9 cellular contexts compared by ENCODE assay signal in the genomic region with DNA sequence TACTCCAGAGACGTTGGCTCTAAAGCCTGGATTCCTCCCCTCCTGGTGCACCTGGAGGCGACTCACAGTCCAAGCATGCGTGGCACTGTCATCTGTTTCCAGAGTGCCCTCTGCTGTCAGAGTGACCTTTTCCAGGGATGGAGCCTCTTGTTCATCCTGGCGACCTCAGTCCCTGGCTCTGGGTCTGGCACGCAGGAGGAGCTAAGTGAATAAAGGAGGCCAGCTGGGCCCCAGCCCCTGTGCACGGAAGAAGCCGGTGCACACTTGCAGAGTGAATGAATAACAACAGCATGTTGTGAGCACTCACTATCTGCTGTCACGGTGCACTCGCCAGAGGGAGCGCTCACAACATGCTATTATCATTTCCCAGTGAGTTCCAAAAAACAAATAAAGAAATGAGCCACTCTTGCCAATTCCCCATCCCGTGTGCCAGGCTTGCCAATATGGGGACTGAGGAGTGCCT. TPM values are rescaled to one million over a fixed set of nuclear protein-coding genes. Genes with fewer than 3 reads are reported as not detected.
DNase-seq lines count a peak whose midpoint lies in the region; ATAC-seq and TF ChIP-seq lines count a peak whose summit lies in the region.
"Had no signal": no experiment of that assay in that cellular context is flagged by ENCODE, and none has a peak within 500 bp of the region (broad histone marks: within the 10 kb centered on the region; RNA-seq: fewer than 3 reads in every experiment).

No MANE protein-coding gene starts in this region.

- peaks cover 3 to 9% of the 10 kb centered on the region in 2 donors for H3K27me3 Mint-ChIP-seq in CD4-positive, alpha-beta memory T cell
- H3K27me3 Mint-ChIP-seq in natural killer cell (ENCODE audit: low read depth in 2 of 2): peaks cover 11 to 14% of the 10 kb centered on the region in 2 donors

- H3K4me3 ChIP-seq in right atrium auricular region: no peak overlapping the region
- H3K4me3 ChIP-seq in CD4-positive, alpha-beta memory T cell (ENCODE audit: low read length in 2 of 2): no peak overlapping the region

- TF ChIP-seq CTCF in right atrium auricular region (IDR thresholded peaks at IDR 0.05) (peak in 1 of 2 donors; percentile 56), natural killer cell (IDR thresholded peaks at IDR 0.05) (no peak)

- no peaks in the 10 kb centered on the region for H3K36me3 ChIP-seq in right atrium auricular region
- H3K36me3 ChIP-seq in CD4-positive, alpha-beta memory T cell (ENCODE audit: insufficient read depth, low read length): no peaks in the 10 kb centered on the region

- H3K27ac ChIP-seq in right atrium auricular region: no peak overlapping the region
- no peak overlapping the region for H3K27ac ChIP-seq in CD4-positive, alpha-beta memory T cell (ENCODE audit: low read depth, low read length)

- CTCF ChIA-PET in CD4-positive, alpha-beta memory T cell (lab: Charles Lee; ENCODE audit: partially characterized antibody): no interaction called here

- H3K27me3 ChIP-seq in right atrium auricular region: no peaks in the 10 kb centered on the region
- H3K27me3 ChIP-seq in CD4-positive, alpha-beta memory T cell (ENCODE audit: insufficient read depth, low read length): no peaks in the 10 kb centered on the region

- no peak overlapping the region for H3K4me3 Mint-ChIP-seq in CD4-positive, alpha-beta memory T cell
- H3K4me3 Mint-ChIP-seq in natural killer cell: no peak overlapping the region
- H3K4me3 Mint-ChIP-seq: CD8-positive, alpha-beta T cell had no signal

- POLR2A ChIA-PET in CD4-positive, alpha-beta memory T cell (lab: Charles Lee; ENCODE audit: partially characterized antibody): no interaction called here

- ATAC-seq in Right ventricle myocardium superior (ENCODE audit: poor library complexity) (peak; percentile 90), HG03342 (IDR thresholded peaks at IDR 0.05; ENCODE audit: unreplicated experiment) (no peak), natural killer cell (no peak)
- ATAC-seq: CD8-positive, alpha-beta T cell had no signal

- no peaks in the 10 kb centered on the region for H3K4me1 ChIP-seq in right atrium auricular region
- no peaks in the 10 kb centered on the region for H3K4me1 ChIP-seq in CD4-positive, alpha-beta memory T cell (ENCODE audit: insufficient read depth, low read length)

- DNase-seq in Right ventricle myocardium superior (peak; percentile 56), right atrium auricular region (ENCODE audit: low spot score) (no peak), SW 1271 (lab: John Stamatoyannopoulos, UW) (peak; percentile 27 to 30), iPS DF 4.7 (ENCODE audit: extremely low read depth, low spot score) (peak; percentile 22), natural killer cell (no peak)
- no peak for DNase-seq in activated CD4-positive, alpha-beta T cell treated with anti-CD3 and anti-CD28 coated beads for 4 hours
- no peak for DNase-seq in CD4-positive, alpha-beta memory T cell
- DNase-seq: CD8-positive, alpha-beta T cell had no signal

- peaks cover 0 to 5% (median 0%) of the 10 kb centered on the region in 8 donors for H3K9me3 Mint-ChIP-seq in CD4-positive, alpha-beta memory T cell
- H3K9me3 Mint-ChIP-seq in natural killer cell: no peaks in the 10 kb centered on the region
- H3K9me3 Mint-ChIP-seq: CD8-positive, alpha-beta T cell had no signal

- no peak overlapping the region for H3K27ac Mint-ChIP-seq in CD4-positive, alpha-beta memory T cell
- no peak overlapping the region for H3K27ac Mint-ChIP-seq in natural killer cell
- H3K27ac Mint-ChIP-seq: CD8-positive, alpha-beta T cell had no signal

- intact Hi-C loops in Right ventricle myocardium superior (cut with DNase I) (loop anchor here (2.0 kb wide), 1 partner anchor 256 kb away; no protein-coding TSS in a partner anchor), natural killer cell (cut with micrococcal nuclease) (no loop called here)
- intact Hi-C loops in CD4-positive, alpha-beta memory T cell (cut with micrococcal nuclease): no loop called here

- no peaks in the 10 kb centered on the region for H3K36me3 Mint-ChIP-seq in CD4-positive, alpha-beta memory T cell
- no peaks in the 10 kb centered on the region for H3K36me3 Mint-ChIP-seq in natural killer cell
- H3K36me3 Mint-ChIP-seq: CD8-positive, alpha-beta T cell had no signal

- H3K4me1 Mint-ChIP-seq in CD4-positive, alpha-beta memory T cell: no peaks in the 10 kb centered on the region
- H3K4me1 Mint-ChIP-seq in natural killer cell: no peaks in the 10 kb centered on the region

- H3K9me3 ChIP-seq in right atrium auricular region: peaks cover 0 to 5% of the 10 kb centered on the region in 2 donors
- no peaks in the 10 kb centered on the region for H3K9me3 ChIP-seq in CD4-positive, alpha-beta memory T cell (ENCODE audit: control insufficient read depth in 1 of 2, low read length in 2 of 2)

RNA-seq across cellular contexts. Expression of gene PSAPL1, which starts 27.8 kb away (rescaled TPM):
- total RNA-seq in Right ventricle myocardium superior: not detected
- total RNA-seq in right atrium auricular region: under 1 TPM in 1 of 2 donors, not detected in 1; 0.12 TPM
- not detected for total RNA-seq in CD4-positive, alpha-beta memory T cell
- polyA plus RNA-seq in CD4-positive, alpha-beta memory T cell: not detected
- total RNA-seq in natural killer cell: not detected
- total RNA-seq: CD8-positive, alpha-beta T cell had no signal

Comparison
In these comparisons a context has a peak if more than half of its experiments do, and no peak if none do; other contexts are left out.
1. DNase-seq: peak in Right ventricle myocardium superior (single experiment), SW 1271 (2 of 2) and iPS DF 4.7 (single experiment); none in right atrium auricular region (single experiment), activated CD4-positive, alpha-beta T cell treated with anti-CD3 and anti-CD28 coated beads for 4 hours (0 of 2), CD4-positive, alpha-beta memory T cell (0 of 5) and natural killer cell (single experiment).